In the genomic region with DNA sequence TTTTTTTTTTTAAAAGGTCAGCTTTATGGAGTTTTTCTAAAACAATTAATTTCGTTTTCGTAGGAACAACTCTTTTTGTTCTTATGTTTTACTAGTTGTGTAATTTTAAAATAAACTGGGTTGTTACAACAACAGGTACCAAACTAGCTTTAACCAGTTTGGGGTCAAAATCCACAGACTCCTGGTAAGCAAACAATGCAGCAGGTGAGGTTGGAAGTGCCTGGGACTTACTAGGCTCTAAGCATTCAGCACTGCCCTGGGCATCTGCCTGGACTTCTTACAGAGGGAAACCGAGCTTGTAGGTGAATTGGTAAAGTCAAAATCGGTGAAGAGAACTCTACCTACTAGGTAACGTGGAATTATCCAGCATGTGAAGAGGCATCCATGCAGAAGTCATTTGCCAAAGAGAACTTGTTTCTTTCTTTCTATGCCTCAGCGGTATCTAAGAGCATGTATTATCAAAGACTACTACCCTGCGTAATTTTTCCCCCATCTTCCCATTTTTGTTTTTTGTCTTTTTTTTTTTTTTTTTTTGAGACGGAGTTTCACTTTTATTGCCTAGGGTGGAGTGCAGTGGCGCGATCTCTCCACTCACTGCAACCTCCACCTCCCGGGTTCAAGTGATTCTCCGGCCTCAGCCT, we compare ENCODE assay signal across 22 cellular contexts.
DNase-seq lines count a peak whose midpoint lies in the region; TF ChIP-seq lines count a peak whose summit lies in the region.
"Had no signal": no experiment of that assay in that cellular context is flagged by ENCODE, and none has a peak within 500 bp of the region (broad histone marks: within the 10 kb centered on the region; RNA-seq: fewer than 3 reads in every experiment).

No MANE protein-coding gene starts in this region.

- no peak overlapping the region for H3K4me3 ChIP-seq in hepatocyte
- H3K4me3 ChIP-seq: testis had no signal

- peak; percentile 21 for DNase-seq in NCI-H1092 (lab: John Stamatoyannopoulos, UW)
- DNase-seq in NCI-H510A (lab: John Stamatoyannopoulos, UW), result peak; percentile 21
- DNase-seq in hepatocyte (ENCODE audit: low spot score), result peak; percentile 63
- peak; percentile 2 for DNase-seq in renal cortical epithelial cell (ENCODE audit: low read depth)
- DNase-seq in stimulated activated CD4-positive, alpha-beta T cell treated with anti-CD3 and anti-CD28 coated beads, Interleukin-2, amount 100 ng/mL, for 48 hours, result no peak
- DNase-seq in cortex of kidney (lab: John Stamatoyannopoulos, UW), result no peak
- DNase-seq in DMS114 treated with DMSO at 0.1 percent for 48 hours (lab: John Stamatoyannopoulos, UW; ENCODE audit: unreplicated experiment), result no peak
- DNase-seq: activated CD4-positive, alpha-beta memory T cell treated with anti-CD3 and anti-CD28 coated beads, Interleukin-2, amount 10 ng/mL, durations not matched to agents 7 days and 5 days; activated gamma-delta T cell; foreskin keratinocyte; immature natural killer cell; left ventricle myocardium superior; NCI-H1436 treated with DMSO at 0.1 percent for 48 hours; NCI-H446; NK-92 treated with Interleukin-12 subunit alpha and Interleukin-12 subunit beta, amount 100 ng/mL, for 24 hours; right cardiac atrium; SIG-M5; stimulated activated CD4-positive, alpha-beta T cell treated with anti-CD3 and anti-CD28 coated beads, Interleukin-12 subunit alpha, Interleukin-12 subunit beta, amount 100 ng/mL, for 4 hours; stimulated activated CD4-positive, alpha-beta T cell treated with anti-CD3 and anti-CD28 coated beads, Interleukin-4, amount 100 ng/mL, for 4 hours; stimulated activated naive CD4-positive, alpha-beta T cell treated with Interleukin-2 at 50 U/mL for 16 hours; SW 1271; testis had no signal

- no peaks in the 10 kb centered on the region for H3K79me2 ChIP-seq in hepatocyte

- H3K9me2 ChIP-seq in hepatocyte (replicated peaks; ENCODE audit: insufficient read depth), result no peaks in the 10 kb centered on the region

- H4K20me1 ChIP-seq in hepatocyte (ENCODE audit: insufficient read depth, poor library complexity, severe bottlenecking), result no peaks in the 10 kb centered on the region

- no peaks in the 10 kb centered on the region for H3K36me3 ChIP-seq in hepatocyte (replicated peaks; ENCODE audit: insufficient read depth, low read depth)

- H3K4me2 ChIP-seq in hepatocyte, result peak overlapping the region; percentile 4

- WGBS in hepatocyte (ENCODE audit: low lambda C conversion rate, missing lambda C conversion rate), result 85% methylated on average over 12 of the region's 12 CpGs

- H3K4me1 ChIP-seq in hepatocyte (ENCODE audit: insufficient read depth), result no peaks in the 10 kb centered on the region
- H3K4me1 ChIP-seq: foreskin keratinocyte, testis had no signal

- no peak overlapping the region for H2AFZ ChIP-seq in hepatocyte

- TF ChIP-seq CTCF in hepatocyte (IDR thresholded peaks at IDR 0.05; ENCODE audit: poor library complexity), result no peak

- H3K9me3 ChIP-seq in hepatocyte (ENCODE audit: low read depth), result no peaks in the 10 kb centered on the region
- H3K9me3 ChIP-seq: testis had no signal

- H3K27me3 ChIP-seq in hepatocyte, result no peaks in the 10 kb centered on the region
- H3K27me3 ChIP-seq: foreskin keratinocyte, testis had no signal

- H3K27ac ChIP-seq in hepatocyte, result no peak overlapping the region
- H3K27ac ChIP-seq: foreskin keratinocyte, testis had no signal

Comparison
In these comparisons a context has a peak if more than half of its experiments do, and no peak if none do; other contexts are left out.
1. DNase-seq: peak in NCI-H1092 (single experiment), NCI-H510A (single experiment), hepatocyte (single experiment) and renal cortical epithelial cell (single experiment); none in stimulated activated CD4-positive, alpha-beta T cell treated with anti-CD3 and anti-CD28 coated beads, Interleukin-2, amount 100 ng/mL, for 48 hours (0 of 2), cortex of kidney (single experiment) and DMS114 treated with DMSO at 0.1 percent for 48 hours (single experiment).